ENCODE assay signal across 27 cellular contexts in the genomic region with DNA sequence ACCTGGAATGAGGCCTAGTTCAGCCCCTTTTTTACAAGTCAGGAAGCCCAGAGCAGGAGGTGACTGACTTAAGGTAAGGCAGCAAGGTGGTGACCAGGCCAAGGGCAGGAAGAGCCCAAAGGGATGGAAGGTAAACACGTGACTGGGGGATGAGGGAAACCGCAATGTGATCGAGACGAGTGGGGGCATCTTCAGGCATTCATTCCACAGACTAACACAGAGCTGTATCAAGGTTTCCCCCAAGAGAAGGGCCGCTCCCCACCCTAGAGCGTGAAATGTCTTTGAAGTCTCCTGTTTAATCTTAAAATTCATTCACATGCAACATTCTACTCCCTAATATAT.
DNase-seq lines count a peak whose midpoint lies in the region; ATAC-seq lines count a peak whose summit lies in the region.
"Had no signal": no experiment of that assay in that cellular context is flagged by ENCODE, and none has a peak within 500 bp of the region (broad histone marks: within the 10 kb centered on the region; RNA-seq: fewer than 3 reads in every experiment).

No MANE protein-coding gene starts in this region.

- H3K4me3 Mint-ChIP-seq in activated naive CD4-positive, alpha-beta T cell treated with anti-CD3 and anti-CD28 coated beads, Interleukin-2, amount 50 U/mL, for 24 hours = no peak overlapping the region
- H3K4me3 Mint-ChIP-seq: activated CD4-positive, alpha-beta memory T cell treated with anti-CD3 and anti-CD28 coated beads, Interleukin-2, amount 10 ng/mL, durations not matched to agents 7 days and 5 days; CD14-positive monocyte; memory B cell; stimulated activated memory B cell treated with anti-CD40 and anti-IgM and Interleukin-4, amounts not matched to agents 10 μg/mL and 1 μg/mL and 100 μg/mL, for 72 hours had no signal

- no peak overlapping the region for H2BK120ac ChIP-seq in mesendoderm (ENCODE audit: low read depth, low read length)

- peak overlapping the region; percentile 62 for H2AK5ac ChIP-seq in mesendoderm (ENCODE audit: low read length)

- peaks cover 8% of the 10 kb centered on the region for H3K4me1 Mint-ChIP-seq in activated naive CD4-positive, alpha-beta T cell treated with anti-CD3 and anti-CD28 coated beads, Interleukin-2, amount 50 U/mL, for 24 hours

- no peaks in the 10 kb centered on the region for H3K36me3 ChIP-seq in mesendoderm (ENCODE audit: control insufficient read depth, insufficient read depth, low read length)
- H3K36me3 ChIP-seq in thymus (ENCODE audit: control insufficient read depth, insufficient read depth) = no peaks in the 10 kb centered on the region
- H3K36me3 ChIP-seq: ascending aorta, prostate gland, uterus had no signal

- H3K27ac Mint-ChIP-seq in activated naive CD4-positive, alpha-beta T cell treated with anti-CD3 and anti-CD28 coated beads, Interleukin-2, amount 50 U/mL, for 24 hours = peak overlapping the region; percentile 12
- H3K27ac Mint-ChIP-seq: memory B cell; stimulated activated memory B cell treated with anti-CD40 and anti-IgM and Interleukin-4, amounts not matched to agents 10 μg/mL and 1 μg/mL and 100 μg/mL, for 72 hours had no signal

- no peaks in the 10 kb centered on the region for H3K79me1 ChIP-seq in mesendoderm (ENCODE audit: low read length)

- H3K56ac ChIP-seq in mesendoderm (ENCODE audit: low read length) = peak overlapping the region; percentile 27

- peak overlapping the region; percentile 29 for H4K5ac ChIP-seq in mesendoderm (ENCODE audit: low read length)

- H3K9me3 ChIP-seq in thymus (ENCODE audit: control insufficient read depth) = no peaks in the 10 kb centered on the region
- H3K9me3 ChIP-seq: ascending aorta, prostate gland, uterus had no signal

- no peaks in the 10 kb centered on the region for H3K9me3 Mint-ChIP-seq in activated naive CD4-positive, alpha-beta T cell treated with anti-CD3 and anti-CD28 coated beads, Interleukin-2, amount 50 U/mL, for 24 hours
- H3K9me3 Mint-ChIP-seq: activated CD4-positive, alpha-beta memory T cell treated with anti-CD3 and anti-CD28 coated beads, Interleukin-2, amount 10 ng/mL, durations not matched to agents 7 days and 5 days; CD14-positive monocyte; memory B cell; stimulated activated memory B cell treated with anti-CD40 and anti-IgM and Interleukin-4, amounts not matched to agents 10 μg/mL and 1 μg/mL and 100 μg/mL, for 72 hours had no signal

- H3K18ac ChIP-seq in mesendoderm (ENCODE audit: low read length) = no peak overlapping the region

- H4K8ac ChIP-seq in mesendoderm (ENCODE audit: low read depth, low read length) = no peak overlapping the region

- no peak overlapping the region for H2BK15ac ChIP-seq in mesendoderm (replicated peaks; ENCODE audit: low read depth)

- no peaks in the 10 kb centered on the region for H3K27me3 ChIP-seq in mesendoderm (ENCODE audit: insufficient read depth, low read length, poor library complexity)
- no peaks in the 10 kb centered on the region for H3K27me3 ChIP-seq in thymus (ENCODE audit: control insufficient read depth, insufficient read depth)
- H3K27me3 ChIP-seq: ascending aorta, uterus had no signal

- no peak for DNase-seq in activated naive CD4-positive, alpha-beta T cell treated with anti-CD3 and anti-CD28 coated beads, Interleukin-2, amount 50 U/mL, for 16 hours
- peak; percentile 45 for DNase-seq in RPMI8226
- DNase-seq in mesendoderm = no peak
- no peak for DNase-seq in DMS79 treated with DMSO at 0.1 percent for 48 hours (lab: John Stamatoyannopoulos, UW)
- DNase-seq in NCI-H526 (lab: John Stamatoyannopoulos, UW) = no peak
- DNase-seq: activated CD4-positive, CD25-positive, alpha-beta regulatory T cell treated with anti-CD3 and anti-CD28 coated beads, Interleukin-2, amount 50 U/mL, for 72 hours; activated CD8-positive, alpha-beta memory T cell treated with anti-CD3 and anti-CD28 coated beads, Interleukin-2, amount 50 U/mL, for 48 hours; DMS79; effector CD8-positive, alpha-beta T cell; GOT3; NCI-H1417 treated with DMSO at 0.1 percent for 48 hours; NCI-H2081; NCI-H524 treated with DMSO at 0.1 percent for 48 hours; PC-3; Right ventricle myocardium superior had no signal

- H3K4ac ChIP-seq in mesendoderm (ENCODE audit: low read depth, low read length) = no peak overlapping the region

- no peaks in the 10 kb centered on the region for H3K36me3 Mint-ChIP-seq in activated naive CD4-positive, alpha-beta T cell treated with anti-CD3 and anti-CD28 coated beads, Interleukin-2, amount 50 U/mL, for 24 hours
- H3K36me3 Mint-ChIP-seq: memory B cell; stimulated activated memory B cell treated with anti-CD40 and anti-IgM and Interleukin-4, amounts not matched to agents 10 μg/mL and 1 μg/mL and 100 μg/mL, for 72 hours had no signal

- peaks cover 2% of the 10 kb centered on the region for H3K4me1 ChIP-seq in mesendoderm (ENCODE audit: control insufficient read depth, low read depth, low read length)
- H3K4me1 ChIP-seq in thymus (ENCODE audit: control insufficient read depth, insufficient read depth, low read length) = no peaks in the 10 kb centered on the region
- H3K4me1 ChIP-seq: ascending aorta, prostate gland, uterus had no signal

- no CpG with 5 or more reads among the region's 6 CpGs for WGBS in mesendoderm (ENCODE audit: extremely low coverage, insufficient coverage, low lambda C conversion rate)
- 80% methylated on average over 6 of the region's 6 CpGs for WGBS in thymus

- no peak overlapping the region for H2BK5ac ChIP-seq in mesendoderm (ENCODE audit: low read length)

- H3K23ac ChIP-seq in mesendoderm (ENCODE audit: low read length) = no peak overlapping the region

- no peaks in the 10 kb centered on the region for H3K27me3 Mint-ChIP-seq in activated naive CD4-positive, alpha-beta T cell treated with anti-CD3 and anti-CD28 coated beads, Interleukin-2, amount 50 U/mL, for 24 hours
- H3K27me3 Mint-ChIP-seq: activated CD4-positive, alpha-beta memory T cell treated with anti-CD3 and anti-CD28 coated beads, Interleukin-2, amount 10 ng/mL, durations not matched to agents 7 days and 5 days; memory B cell; stimulated activated memory B cell treated with anti-CD40 and anti-IgM and Interleukin-4, amounts not matched to agents 10 μg/mL and 1 μg/mL and 100 μg/mL, for 72 hours had no signal

- H3K4me3 ChIP-seq in mesendoderm (ENCODE audit: low read length) = no peak overlapping the region
- H3K4me3 ChIP-seq in thymus (ENCODE audit: low read length) = no peak overlapping the region
- H3K4me3 ChIP-seq: ascending aorta, coronary artery, prostate gland, uterus had no signal

- H3K27ac ChIP-seq in mesendoderm (ENCODE audit: low read depth, low read length) (no peak overlapping the region), thymus (ENCODE audit: low read depth) (peak overlapping the region; percentile 31)
- H3K27ac ChIP-seq: ascending aorta, coronary artery, prostate gland had no signal

- no peak overlapping the region for H3K9ac ChIP-seq in mesendoderm (ENCODE audit: low read length)

- no peaks in the 10 kb centered on the region for H3K79me2 ChIP-seq in mesendoderm (ENCODE audit: control insufficient read depth, insufficient read depth, low read length)

- ATAC-seq in GM21390 (IDR thresholded peaks at IDR 0.05; ENCODE audit: unreplicated experiment) = no peak
- ATAC-seq: PC-3, SK-N-SH treated with all-trans-retinoic acid at 6 μM for 48 hours had no signal

- no peak overlapping the region for H3K4me2 ChIP-seq in mesendoderm (ENCODE audit: low read length)
